In the genomic region with DNA sequence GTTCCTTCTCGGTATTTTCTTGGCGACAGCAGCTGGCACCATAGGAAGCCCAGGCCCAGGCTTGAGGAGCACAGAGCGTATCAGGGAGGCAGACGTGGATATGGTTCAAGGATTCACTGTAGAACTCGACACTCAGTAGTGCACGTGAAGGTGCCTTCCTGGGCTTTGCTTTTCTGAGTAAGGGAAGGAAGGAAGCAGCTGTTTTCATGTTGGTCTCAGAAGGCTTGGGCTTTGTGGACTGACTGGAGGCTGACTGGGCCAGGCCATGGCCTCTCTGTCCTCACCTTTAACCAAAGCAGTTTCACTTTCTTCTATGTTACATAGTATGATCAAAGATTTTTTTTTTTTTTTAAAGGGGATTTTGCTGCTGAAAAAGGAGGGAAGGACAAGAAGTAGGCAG, we compare ENCODE assay signal across 13 cellular contexts. TPM values are rescaled to one million over a fixed set of nuclear protein-coding genes. Genes with fewer than 3 reads are reported as not detected.
DNase-seq lines count a peak whose midpoint lies in the region; ATAC-seq and TF ChIP-seq lines count a peak whose summit lies in the region.
"Had no signal": no experiment of that assay in that cellular context is flagged by ENCODE, and none has a peak within 500 bp of the region (broad histone marks: within the 10 kb centered on the region; RNA-seq: fewer than 3 reads in every experiment).

No MANE protein-coding gene starts in this region.

- intact Hi-C loops in activated CD8-positive, alpha-beta T cell treated with anti-CD3 and anti-CD28 coated beads for 36 hours (cut with micrococcal nuclease), result no loop called here

- DNase-seq in T-helper 1 cell, result no peak
- peak; percentile 27 for DNase-seq in activated CD8-positive, alpha-beta T cell treated with anti-CD3 and anti-CD28 coated beads for 36 hours
- DNase-seq in natural killer cell treated with Interleukin-12 subunit alpha and Interleukin-12 subunit beta and Interleukin-15 and Interleukin-18, amount 100 ng/mL, for 72 hours (ENCODE audit: low spot score), result peak; percentile 53
- DNase-seq in occipital lobe (lab: John Stamatoyannopoulos, UW), result no peak
- DNase-seq in midbrain (lab: John Stamatoyannopoulos, UW), result no peak
- DNase-seq: 8988T; effector CD4-positive, alpha-beta T cell; NCI-H1694; stimulated activated CD4-positive, alpha-beta T cell treated with anti-CD3 and anti-CD28 coated beads, Interleukin-12 subunit alpha, Interleukin-12 subunit beta, amount 100 ng/mL, for 4 hours; testis had no signal

- peaks cover 14% of the 10 kb centered on the region for H3K4me1 Mint-ChIP-seq in T-helper 1 cell treated with Interleukin-12 subunit alpha and Interleukin-12 subunit beta and Interleukin-4 antibody, amounts not matched to agents 30 μg/mL and 1 μg/mL, for 36 hours (ENCODE audit: low read depth)
- peaks cover 12% of the 10 kb centered on the region for H3K4me1 Mint-ChIP-seq in activated CD8-positive, alpha-beta T cell treated with anti-CD3 and anti-CD28 coated beads for 36 hours (ENCODE audit: low read depth)
- peaks cover 14 to 15% of the 10 kb centered on the region in 2 donors for H3K4me1 Mint-ChIP-seq in natural killer cell treated with Interleukin-12 subunit alpha and Interleukin-12 subunit beta and Interleukin-15 and Interleukin-18, amount 100 ng/mL, for 72 hours (ENCODE audit: low read depth in 2 of 2)

- POLR2A ChIA-PET in activated CD8-positive, alpha-beta T cell treated with anti-CD3 and anti-CD28 coated beads for 36 hours (lab: Charles Lee), result interaction anchor here (1.2 kb wide), 1 partner anchor 12 kb away, joined by 4 read pairs; no protein-coding TSS in a partner anchor

- no peak overlapping the region for H3K4me3 Mint-ChIP-seq in T-helper 1 cell treated with Interleukin-12 subunit alpha and Interleukin-12 subunit beta and Interleukin-4 antibody, amounts not matched to agents 30 μg/mL and 1 μg/mL, for 36 hours
- no peak overlapping the region for H3K4me3 Mint-ChIP-seq in activated CD8-positive, alpha-beta T cell treated with anti-CD3 and anti-CD28 coated beads for 36 hours
- peak overlapping the region; percentile 21 for H3K4me3 Mint-ChIP-seq in natural killer cell treated with Interleukin-12 subunit alpha and Interleukin-12 subunit beta and Interleukin-15 and Interleukin-18, amount 100 ng/mL, for 72 hours

- no peaks in the 10 kb centered on the region for H3K9me3 Mint-ChIP-seq in T-helper 1 cell treated with Interleukin-12 subunit alpha and Interleukin-12 subunit beta and Interleukin-4 antibody, amounts not matched to agents 30 μg/mL and 1 μg/mL, for 36 hours
- H3K9me3 Mint-ChIP-seq in activated CD8-positive, alpha-beta T cell treated with anti-CD3 and anti-CD28 coated beads for 36 hours, result no peaks in the 10 kb centered on the region
- H3K9me3 Mint-ChIP-seq in natural killer cell treated with Interleukin-12 subunit alpha and Interleukin-12 subunit beta and Interleukin-15 and Interleukin-18, amount 100 ng/mL, for 72 hours, result no peaks in the 10 kb centered on the region

- peak overlapping the region; percentile 10 for H3K27ac Mint-ChIP-seq in T-helper 1 cell treated with Interleukin-12 subunit alpha and Interleukin-12 subunit beta and Interleukin-4 antibody, amounts not matched to agents 30 μg/mL and 1 μg/mL, for 36 hours
- peak overlapping the region; percentile 82 for H3K27ac Mint-ChIP-seq in activated CD8-positive, alpha-beta T cell treated with anti-CD3 and anti-CD28 coated beads for 36 hours
- H3K27ac Mint-ChIP-seq in natural killer cell treated with Interleukin-12 subunit alpha and Interleukin-12 subunit beta and Interleukin-15 and Interleukin-18, amount 100 ng/mL, for 72 hours, result peak overlapping the region; percentile 66 to 85

- TF ChIP-seq CTCF in activated CD8-positive, alpha-beta T cell treated with anti-CD3 and anti-CD28 coated beads for 36 hours (IDR thresholded peaks at IDR 0.05), result no peak

- H3K36me3 Mint-ChIP-seq in T-helper 1 cell treated with Interleukin-12 subunit alpha and Interleukin-12 subunit beta and Interleukin-4 antibody, amounts not matched to agents 30 μg/mL and 1 μg/mL, for 36 hours (ENCODE audit: low read depth), result peaks cover 45% of the 10 kb centered on the region
- H3K36me3 Mint-ChIP-seq in activated CD8-positive, alpha-beta T cell treated with anti-CD3 and anti-CD28 coated beads for 36 hours (ENCODE audit: low read depth), result peaks cover 40% of the 10 kb centered on the region
- H3K36me3 Mint-ChIP-seq in natural killer cell treated with Interleukin-12 subunit alpha and Interleukin-12 subunit beta and Interleukin-15 and Interleukin-18, amount 100 ng/mL, for 72 hours, result peaks cover 15% of the 10 kb centered on the region

- ATAC-seq in GM21786 (IDR thresholded peaks at IDR 0.05; ENCODE audit: unreplicated experiment) (peak; percentile 89), GM19035 (IDR thresholded peaks at IDR 0.05; ENCODE audit: unreplicated experiment) (no peak)
- peak; percentile 87 for ATAC-seq in activated CD8-positive, alpha-beta T cell treated with anti-CD3 and anti-CD28 coated beads for 36 hours
- ATAC-seq in natural killer cell treated with Interleukin-12 subunit alpha and Interleukin-12 subunit beta and Interleukin-15 and Interleukin-18, amount 100 ng/mL, for 72 hours, result peak; percentile 79 to 82

- H3K27me3 Mint-ChIP-seq in T-helper 1 cell treated with Interleukin-12 subunit alpha and Interleukin-12 subunit beta and Interleukin-4 antibody, amounts not matched to agents 30 μg/mL and 1 μg/mL, for 36 hours (ENCODE audit: low read depth), result no peaks in the 10 kb centered on the region
- no peaks in the 10 kb centered on the region for H3K27me3 Mint-ChIP-seq in activated CD8-positive, alpha-beta T cell treated with anti-CD3 and anti-CD28 coated beads for 36 hours
- no peaks in the 10 kb centered on the region for H3K27me3 Mint-ChIP-seq in natural killer cell treated with Interleukin-12 subunit alpha and Interleukin-12 subunit beta and Interleukin-15 and Interleukin-18, amount 100 ng/mL, for 72 hours

- CTCF ChIA-PET in activated CD8-positive, alpha-beta T cell treated with anti-CD3 and anti-CD28 coated beads for 36 hours (lab: Charles Lee), result no interaction called here

RNA-seq across cellular contexts. Expression of a gene that starts 6.9 kb away (rescaled TPM):
- under 1 TPM in 1 of 2 experiments, not detected in 1; 0.22 TPM for total RNA-seq in activated CD8-positive, alpha-beta T cell treated with anti-CD3 and anti-CD28 coated beads for 36 hours
- total RNA-seq in natural killer cell treated with Interleukin-12 subunit alpha and Interleukin-12 subunit beta and Interleukin-15 and Interleukin-18, amount 100 ng/mL, for 72 hours, result under 1 TPM; 0.69 to 0.78 TPM
- not detected for total RNA-seq in occipital lobe

RNA-seq across cellular contexts. Expression of a gene that starts 21.2 kb away (rescaled TPM):
- 10 to 100 TPM; 89.7 to 89.8 TPM for total RNA-seq in activated CD8-positive, alpha-beta T cell treated with anti-CD3 and anti-CD28 coated beads for 36 hours
- total RNA-seq in natural killer cell treated with Interleukin-12 subunit alpha and Interleukin-12 subunit beta and Interleukin-15 and Interleukin-18, amount 100 ng/mL, for 72 hours, result 100 to 1,000 TPM; 125 to 148 TPM
- total RNA-seq in occipital lobe, result 56.3 TPM

RNA-seq across cellular contexts. Expression of a gene that starts 51.4 kb away (rescaled TPM):
- 10 to 100 TPM; 37.1 to 38.5 TPM for total RNA-seq in activated CD8-positive, alpha-beta T cell treated with anti-CD3 and anti-CD28 coated beads for 36 hours
- total RNA-seq in natural killer cell treated with Interleukin-12 subunit alpha and Interleukin-12 subunit beta and Interleukin-15 and Interleukin-18, amount 100 ng/mL, for 72 hours, result 10 to 100 TPM; 66.3 to 93.3 TPM
- total RNA-seq in occipital lobe, result 21.1 TPM

Comparison
In these comparisons a context has a peak if more than half of its experiments do, and no peak if none do; other contexts are left out.
1. H3K27ac Mint-ChIP-seq: peak in every context shown above with its lines; median percentile 82 in activated CD8-positive, alpha-beta T cell treated with anti-CD3 and anti-CD28 coated beads for 36 hours; 76 in natural killer cell treated with Interleukin-12 subunit alpha and Interleukin-12 subunit beta and Interleukin-15 and Interleukin-18, amount 100 ng/mL, for 72 hours; 10 in T-helper 1 cell treated with Interleukin-12 subunit alpha and Interleukin-12 subunit beta and Interleukin-4 antibody, amounts not matched to agents 30 μg/mL and 1 μg/mL, for 36 hours.
2. DNase-seq: peak in activated CD8-positive, alpha-beta T cell treated with anti-CD3 and anti-CD28 coated beads for 36 hours (single experiment) and natural killer cell treated with Interleukin-12 subunit alpha and Interleukin-12 subunit beta and Interleukin-15 and Interleukin-18, amount 100 ng/mL, for 72 hours (single experiment); none in T-helper 1 cell (0 of 5), occipital lobe (single experiment) and midbrain (single experiment).